Comparison of ENCODE assay signal across 21 cellular contexts in genomic region chr5:171640396-171640981, GRCh38.
DNase-seq lines count a peak whose midpoint lies in the region; ATAC-seq and TF ChIP-seq lines count a peak whose summit lies in the region.
"Had no signal": no experiment of that assay in that cellular context is flagged by ENCODE, and none has a peak within 500 bp of the region (broad histone marks: within the 10 kb centered on the region; RNA-seq: fewer than 3 reads in every experiment).

No MANE protein-coding gene starts in this region.

- H3K9me3 ChIP-seq in heart left ventricle: no peaks in the 10 kb centered on the region
- H3K9me3 ChIP-seq: HAP-1, MG63 had no signal

- peaks cover 37% of the 10 kb centered on the region for H3K4me1 Mint-ChIP-seq in osteocyte (ENCODE audit: unreplicated experiment)
- H3K4me1 Mint-ChIP-seq: B cell had no signal

- no peaks in the 10 kb centered on the region for H3K9me3 Mint-ChIP-seq in osteocyte (ENCODE audit: unreplicated experiment)

- intact Hi-C loops in heart left ventricle (cut with DNase I): loop anchor here in 3 of 10 donors (2.0 to 10.0 kb wide), 3 partner anchors 96 to 264 kb away; no protein-coding TSS in a partner anchor

- peak overlapping the region; percentile 28 for H3K27ac Mint-ChIP-seq in osteocyte (ENCODE audit: unreplicated experiment)
- H3K27ac Mint-ChIP-seq: B cell had no signal

- WGBS in heart left ventricle, 4 donors: 24 to 37% (median 35%) methylated on average over 5 of the region's 5 CpGs

- H3K36me3 ChIP-seq in heart left ventricle: no peaks in the 10 kb centered on the region
- H3K36me3 ChIP-seq: HAP-1, MG63 had no signal

- no peaks in the 10 kb centered on the region for H3K27me3 ChIP-seq in heart left ventricle
- H3K27me3 ChIP-seq: MG63 had no signal

- no peak for TF ChIP-seq POLR2A in heart left ventricle (IDR thresholded peaks at IDR 0.05)

- H3K4me3 Mint-ChIP-seq in osteocyte (ENCODE audit: unreplicated experiment): no peak overlapping the region
- H3K4me3 Mint-ChIP-seq: B cell had no signal

- H3K4me3 ChIP-seq in heart left ventricle: no peak overlapping the region
- H3K4me3 ChIP-seq: GM23248, HAP-1, MG63 had no signal

- no peaks in the 10 kb centered on the region for H3K36me3 Mint-ChIP-seq in osteocyte (ENCODE audit: unreplicated experiment)

- no peak for TF ChIP-seq CTCF in heart left ventricle (IDR thresholded peaks at IDR 0.05)
- no peak for TF ChIP-seq CTCF in osteocyte (IDR thresholded peaks at IDR 0.05)
- no peak for TF ChIP-seq CTCF in GM20000 (IDR thresholded peaks at IDR 0.05; ENCODE audit: extremely low read depth, missing control alignments)

- ATAC-seq in heart left ventricle (peak; percentile 84 to 92 (median 90)), GM18868 (IDR thresholded peaks at IDR 0.05; ENCODE audit: unreplicated experiment) (no peak)
- ATAC-seq: Panc1 had no signal

- peak overlapping the region; percentile 58 to 93 (median 76) for H3K27ac ChIP-seq in heart left ventricle
- H3K27ac ChIP-seq: GM23248, HL-60 had no signal

- H3K4me1 ChIP-seq in heart left ventricle: peaks cover 0 to 30% (median 14%) of the 10 kb centered on the region in 12 donors
- H3K4me1 ChIP-seq: HAP-1 had no signal

- peaks cover 2% of the 10 kb centered on the region for H3K27me3 Mint-ChIP-seq in osteocyte (ENCODE audit: unreplicated experiment)

- DNase-seq in NCI-H1417 (lab: John Stamatoyannopoulos, UW): peak in 2 of 3 experiments; percentile 7 to 68
- DNase-seq in NCI-H1417 treated with DMSO at 0.1 percent for 48 hours (lab: John Stamatoyannopoulos, UW): no peak
- peak; percentile 82 for DNase-seq in NCI-H69 (lab: John Stamatoyannopoulos, UW)
- DNase-seq in heart left ventricle: peak in 4 of 5 donors; percentile 49 to 79 (median 68)
- no peak for DNase-seq in osteocyte (ENCODE audit: extremely low spot score, unreplicated experiment)
- DNase-seq in GM20000 (ENCODE audit: low spot score): no peak
- no peak for DNase-seq in activated naive CD4-positive, alpha-beta T cell treated with anti-CD3 and anti-CD28 coated beads, Interleukin-2, amount 50 U/mL, for 16 hours
- DNase-seq: 8988T, DND-41, Kasumi-1, NCI-H1048, NCI-H1694, NCI-H2081 treated with DMSO at 0.1 percent for 48 hours, NCI-H510A had no signal

Comparison
In these comparisons a context has a peak if more than half of its experiments do, and no peak if none do; other contexts are left out.
1. DNase-seq: peak in NCI-H1417 (2 of 3), NCI-H69 (single experiment) and heart left ventricle (4 of 5); none in NCI-H1417 treated with DMSO at 0.1 percent for 48 hours (single experiment), osteocyte (single experiment), GM20000 (single experiment) and activated naive CD4-positive, alpha-beta T cell treated with anti-CD3 and anti-CD28 coated beads, Interleukin-2, amount 50 U/mL, for 16 hours (single experiment).